ENCODE assay signal across 19 cellular contexts in genomic region chr4:16889945-16890344, GRCh38. TPM values are rescaled to one million over a fixed set of nuclear protein-coding genes. Genes with fewer than 3 reads are reported as not detected.
A peak's percentile ranks its signal among the peaks of the same experiment; 100 is the strongest.
DNase-seq lines count a peak whose midpoint lies in the region; ATAC-seq, FAIRE-seq and TF ChIP-seq lines count a peak whose summit lies in the region.
"Had no signal": no experiment of that assay in that cellular context is flagged by ENCODE, and none has a peak within 500 bp of the region (broad histone marks: within the 10 kb centered on the region; RNA-seq: fewer than 3 reads in every experiment).

No MANE protein-coding gene starts in this region.

- peak overlapping the region; percentile 14 to 86 (median 76) for H3K27ac ChIP-seq in heart right ventricle
- H3K27ac ChIP-seq in gastrocnemius medialis, result peak overlapping the region in 3 of 4 donors; percentile 6 to 69 (median 33)
- H3K27ac ChIP-seq: PC-9 had no signal

- ATAC-seq in heart right ventricle (peak in 4 of 8 donors; percentile 9 to 38 (median 12)), gastrocnemius medialis (no peak)

- H3K36me3 ChIP-seq in heart right ventricle (peaks cover 0 to 37% (median 3%) of the 10 kb centered on the region in 9 donors), gastrocnemius medialis (no peaks in the 10 kb centered on the region)

- H3K9me3 Mint-ChIP-seq in HFFc6 (no peaks in the 10 kb centered on the region), immature natural killer cell (no peaks in the 10 kb centered on the region)
- H3K9me3 Mint-ChIP-seq: CD4-positive, alpha-beta T cell had no signal

- no peaks in the 10 kb centered on the region; the same call in 1 of the 2 replicates for H3K27me3 Mint-ChIP-seq in HFFc6 (ENCODE audit: insufficient read depth)
- peaks cover 0 to 6% (median 4%) of the 10 kb centered on the region in 3 donors for H3K27me3 Mint-ChIP-seq in immature natural killer cell (ENCODE audit: low read depth in 3 of 3)
- H3K27me3 Mint-ChIP-seq: CD4-positive, alpha-beta T cell had no signal

- no peak for TF ChIP-seq POLR2A in gastrocnemius medialis (IDR thresholded peaks at IDR 0.05)

- WGBS in heart right ventricle, 2 donors, result 53 to 65% methylated on average over 3 of the region's 3 CpGs

- H3K27ac Mint-ChIP-seq in HFFc6 (peak overlapping the region; percentile 26; the same call in 1 of the 2 replicates), immature natural killer cell (peak overlapping the region; percentile 4 to 88 (median 82))

- no peak for FAIRE-seq in HTR-8/SVneo (lab: Jason Lieb, UNC)
- no peak for FAIRE-seq in D721Med (lab: Jason Lieb, UNC)

- H3K4me1 ChIP-seq in heart right ventricle (peaks cover 0 to 57% (median 30%) of the 10 kb centered on the region in 9 donors), gastrocnemius medialis (peaks cover 0 to 12% of the 10 kb centered on the region in 2 donors)

- intact Hi-C loops in heart right ventricle (cut with DNase I) (loop anchor here in 3 of 10 donors (2.0 to 10.0 kb wide), 3 partner anchors 31 to 95 kb away; no protein-coding TSS in a partner anchor), cardiac septum (cut with DNase I) (loop anchor here (5.0 kb wide), 1 partner anchor 33 kb away; no protein-coding TSS in a partner anchor), gastrocnemius medialis (cut with DNase I; ENCODE audit: low total_unique reads) (no loop called here)

- H3K4me1 Mint-ChIP-seq in HFFc6 (ENCODE audit: low read depth) (peaks cover 50% of the 10 kb centered on the region), immature natural killer cell (peaks cover 83 to 84% of the 10 kb centered on the region in 2 donors)

- in situ Hi-C loops in gastrocnemius medialis (cut with MboI; ENCODE audit: low sequenced_read_pairs in 4 of 4), result no loop called here

- DNase-seq in heart right ventricle, result no peak
- DNase-seq in cardiac septum (ENCODE audit: low spot score), result no peak
- DNase-seq in HFFc6, result no peak
- DNase-seq in immature natural killer cell, result no peak
- no peak for DNase-seq in gastrocnemius medialis
- DNase-seq in HTR-8/SVneo (ENCODE audit: insufficient read length, low spot score), result no peak
- DNase-seq in GOT3 (lab: John Stamatoyannopoulos, UW), result no peak
- no peak for DNase-seq in D721Med (ENCODE audit: insufficient read length, low spot score)
- DNase-seq: AML-193; CD4-positive, alpha-beta T cell; GF-D8; H7; Karpas-422; NCI-H1105 treated with DMSO at 0.1 percent for 48 hours; NCI-H187 treated with DMSO at 0.1 percent for 48 hours; NCI-H2171 treated with DMSO at 0.1 percent for 48 hours; NCI-H774; PC-9 had no signal

- no peak overlapping the region for H3K4me3 ChIP-seq in heart right ventricle
- no peak overlapping the region for H3K4me3 ChIP-seq in gastrocnemius medialis
- H3K4me3 ChIP-seq: PC-9 had no signal

- no peak overlapping the region for H3K4me3 Mint-ChIP-seq in HFFc6
- peak overlapping the region; percentile 64 to 81 (median 76) for H3K4me3 Mint-ChIP-seq in immature natural killer cell

- H3K36me3 Mint-ChIP-seq in HFFc6 (ENCODE audit: low read depth), result peaks cover 36% of the 10 kb centered on the region
- no peaks in the 10 kb centered on the region for H3K36me3 Mint-ChIP-seq in immature natural killer cell

- TF ChIP-seq CTCF in heart right ventricle (IDR thresholded peaks at IDR 0.05) (no peak), HFFc6 (IDR thresholded peaks at IDR 0.05) (no peak), gastrocnemius medialis (IDR thresholded peaks at IDR 0.05 in 4 of 5, conservative IDR thresholded peaks at IDR 0.05 in 1 of 5) (no peak), D721Med (IDR thresholded peaks at IDR 0.05; ENCODE audit: insufficient read depth, missing control alignments) (no peak)

- H3K9me3 ChIP-seq in heart right ventricle, result no peaks in the 10 kb centered on the region
- no peaks in the 10 kb centered on the region for H3K9me3 ChIP-seq in gastrocnemius medialis

- no peaks in the 10 kb centered on the region for H3K27me3 ChIP-seq in heart right ventricle
- no peaks in the 10 kb centered on the region for H3K27me3 ChIP-seq in gastrocnemius medialis

RNA-seq across cellular contexts. Expression of gene LDB2, which starts 8.5 kb away (rescaled TPM):
- total RNA-seq in heart right ventricle (10 to 100 TPM; 14.5 to 43.3 (median 23.5) TPM), cardiac septum (33.3 TPM), gastrocnemius medialis (10 to 100 TPM in 3 of 4 donors, 1 to 10 TPM in 1; 7.0 to 26.4 (median 18.1) TPM)
- polyA plus RNA-seq in heart right ventricle (10 to 100 TPM; 21.3 to 30.4 TPM), immature natural killer cell (10 to 100 TPM in 1 of 3 donors, 1 to 10 TPM in 2; 6.9 to 15.8 (median 7.5) TPM)
- total RNA-seq in HFFc6 (2021; fragmentation: NEBNext Ultra II Directional; extraction: Animal tissue kit (Norgen Biotek cat#: 25700)), result 10 to 100 TPM; 24.2 to 40.4 (median 31.7) TPM
- total RNA-seq: CD4-positive, alpha-beta T cell; NCI-H460; PC-9 had no signal
